In the genomic region with DNA sequence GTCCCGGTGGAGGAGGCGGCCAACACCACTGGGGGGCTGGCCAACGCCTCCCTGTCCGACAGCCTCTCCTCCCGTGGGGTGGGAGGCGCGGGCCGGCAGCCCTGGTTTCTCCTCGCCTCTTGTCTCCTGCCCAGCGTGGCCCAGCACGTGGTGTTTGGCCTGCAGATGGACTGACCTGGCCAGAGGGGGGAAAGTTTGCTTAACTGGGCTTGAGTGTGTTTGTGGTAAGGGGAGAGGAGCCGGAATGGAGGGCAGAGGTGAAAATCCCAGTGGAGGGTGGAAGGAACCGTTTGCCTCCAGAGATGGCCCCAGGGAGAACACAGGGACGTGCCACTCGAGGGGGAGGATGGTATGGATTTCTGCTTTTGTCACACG, we compare ENCODE assay signal across 17 cellular contexts. TPM values are rescaled to one million over a fixed set of nuclear protein-coding genes. Genes with fewer than 3 reads are reported as not detected.
DNase-seq lines count a peak whose midpoint lies in the region; ATAC-seq and TF ChIP-seq lines count a peak whose summit lies in the region.
"Had no signal": no experiment of that assay in that cellular context is flagged by ENCODE, and none has a peak within 500 bp of the region (broad histone marks: within the 10 kb centered on the region; RNA-seq: fewer than 3 reads in every experiment).

No MANE protein-coding gene starts in this region.

- H3K4me1 ChIP-seq in HUES64 (ENCODE audit: insufficient read depth, low read length) (peaks cover 20% of the 10 kb centered on the region), mesenchymal stem cell (ENCODE audit: control insufficient read depth, insufficient read depth, low read depth, low read length) (peaks cover 22% of the 10 kb centered on the region)

- peak overlapping the region; percentile 42 for H2AK5ac ChIP-seq in mesenchymal stem cell (ENCODE audit: low read length, severe bottlenecking)

- H3K27me3 Mint-ChIP-seq in endothelial cell (ENCODE audit: unreplicated experiment), result no peaks in the 10 kb centered on the region
- H3K27me3 Mint-ChIP-seq in progenitor cell of endocrine pancreas, result no peaks in the 10 kb centered on the region

- H3K4me1 Mint-ChIP-seq in endothelial cell (ENCODE audit: unreplicated experiment) (peaks cover 6% of the 10 kb centered on the region), progenitor cell of endocrine pancreas (ENCODE audit: low read depth) (peaks cover 13% of the 10 kb centered on the region)

- peak overlapping the region; percentile 34 for H2BK120ac ChIP-seq in mesenchymal stem cell (ENCODE audit: low read depth, low read length)

- WGBS in HUES64, result 54% methylated on average over 15 of the region's 16 CpGs
- WGBS in mesenchymal stem cell, result 93% methylated on average over 9 of the region's 16 CpGs

- no peaks in the 10 kb centered on the region for H3K79me1 ChIP-seq in mesenchymal stem cell (replicated peaks; ENCODE audit: low read length, poor library complexity, severe bottlenecking)

- H3K27me3 ChIP-seq in HUES64 (ENCODE audit: insufficient read depth, low read length) (no peaks in the 10 kb centered on the region), mesenchymal stem cell (ENCODE audit: control insufficient read depth in 1 of 2, insufficient read depth in 1 of 2, low read length in 2 of 2) (peaks cover 0 to 2% of the 10 kb centered on the region in 2 experiments)

- H3K18ac ChIP-seq in mesenchymal stem cell (ENCODE audit: low read depth in 1 of 2, low read length in 2 of 2), result peak overlapping the region in 1 of 2 experiments; percentile 33

- peak overlapping the region; percentile 78 for H3K9ac ChIP-seq in HUES64 (ENCODE audit: low read depth, low read length)
- H3K9ac ChIP-seq in mesenchymal stem cell (ENCODE audit: low read length), result peak overlapping the region; percentile 29

- no peak overlapping the region for H2BK5ac ChIP-seq in mesenchymal stem cell (ENCODE audit: low read depth, low read length, poor library complexity, severe bottlenecking)

- H3K27ac ChIP-seq in HUES64 (ENCODE audit: low read depth, low read length) (peak overlapping the region; percentile 95), mesenchymal stem cell (ENCODE audit: low read length, poor library complexity, severe bottlenecking) (no peak overlapping the region)
- H3K27ac ChIP-seq: RWPE1 had no signal

- H3K4me3 ChIP-seq in HUES64 (ENCODE audit: low read length) (0 out of 2 replicates have a peak overlapping the region, but pooled peaks have one; percentile 21), mesenchymal stem cell (ENCODE audit: insufficient read depth in 1 of 2, low read depth in 1 of 2, low read length in 2 of 2) (no peak overlapping the region)

- H3K27ac Mint-ChIP-seq in endothelial cell (ENCODE audit: unreplicated experiment), result peak overlapping the region; percentile 80
- peak overlapping the region; percentile 93 for H3K27ac Mint-ChIP-seq in progenitor cell of endocrine pancreas

- H3K4me2 ChIP-seq in mesenchymal stem cell (ENCODE audit: low read length, poor library complexity, severe bottlenecking), result no peak overlapping the region

- no peaks in the 10 kb centered on the region for H3K9me3 ChIP-seq in HUES64 (ENCODE audit: insufficient read depth, low read depth, low read length)
- H3K9me3 ChIP-seq in mesenchymal stem cell (ENCODE audit: control insufficient read depth, low read length), result no peaks in the 10 kb centered on the region

- no peak overlapping the region for H3K14ac ChIP-seq in mesenchymal stem cell (ENCODE audit: low read length in 2 of 2)

- no peak overlapping the region for H2AFZ ChIP-seq in mesenchymal stem cell (ENCODE audit: low read depth, low read length)

- no peak overlapping the region for H3K4ac ChIP-seq in mesenchymal stem cell (ENCODE audit: low read depth in 1 of 2, low read length in 2 of 2)

- no peaks in the 10 kb centered on the region for H3K36me3 Mint-ChIP-seq in endothelial cell (ENCODE audit: low read depth, unreplicated experiment)
- peaks cover 2% of the 10 kb centered on the region for H3K36me3 Mint-ChIP-seq in progenitor cell of endocrine pancreas (ENCODE audit: insufficient read depth)

- H3K36me3 ChIP-seq in HUES64 (ENCODE audit: insufficient read depth, low read length), result no peaks in the 10 kb centered on the region
- H3K36me3 ChIP-seq in mesenchymal stem cell (ENCODE audit: control insufficient read depth in 1 of 2, insufficient read depth in 2 of 2, low read depth in 1 of 2, low read length in 2 of 2), result no peaks in the 10 kb centered on the region

- H2BK12ac ChIP-seq in mesenchymal stem cell (ENCODE audit: low read length in 2 of 2), result no peak overlapping the region

- no peak overlapping the region for H4K8ac ChIP-seq in mesenchymal stem cell (ENCODE audit: low read length)

- H3K9me3 Mint-ChIP-seq in endothelial cell (ENCODE audit: unreplicated experiment) (no peaks in the 10 kb centered on the region), progenitor cell of endocrine pancreas (ENCODE audit: low read depth) (no peaks in the 10 kb centered on the region)

- no peak for TF ChIP-seq CTCF in endothelial cell (IDR thresholded peaks at IDR 0.05; ENCODE audit: unreplicated experiment)
- TF ChIP-seq CTCF in progenitor cell of endocrine pancreas (IDR thresholded peaks at IDR 0.05; ENCODE audit: unreplicated experiment), result no peak

- no peak overlapping the region for H3K23ac ChIP-seq in mesenchymal stem cell (ENCODE audit: low read length in 2 of 2)

- H2BK15ac ChIP-seq in mesenchymal stem cell (ENCODE audit: low read depth, poor library complexity, severe bottlenecking), result no peak overlapping the region

- H3K4me3 Mint-ChIP-seq in endothelial cell (ENCODE audit: unreplicated experiment) (no peak overlapping the region), progenitor cell of endocrine pancreas (ENCODE audit: low read depth) (no peak overlapping the region)

- no peak for ATAC-seq in GM19397 (IDR thresholded peaks at IDR 0.05; ENCODE audit: unreplicated experiment)
- ATAC-seq in HG03139 (IDR thresholded peaks at IDR 0.05; ENCODE audit: unreplicated experiment), result no peak

- DNase-seq in endothelial cell (ENCODE audit: low spot score) (no peak), mesenchymal stem cell (no peak), progenitor cell of endocrine pancreas (ENCODE audit: low spot score, unreplicated experiment) (no peak), HuH-7 (ENCODE audit: low spot score) (no peak), HK-2 (ENCODE audit: unreplicated experiment) (no peak)
- DNase-seq: Calu3; KBM-7; NCI-H1417 treated with DMSO at 0.1 percent for 48 hours; NCI-H1930; NCI-H526 treated with DMSO at 0.1 percent for 48 hours; NK-92 treated with Interleukin-12 subunit alpha and Interleukin-12 subunit beta, amount 100 ng/mL, for 24 hours; OCI-M1 had no signal

- no peak overlapping the region for H4K91ac ChIP-seq in mesenchymal stem cell (ENCODE audit: low read length)

RNA-seq across cellular contexts. Expression of gene NYX, which starts 27.6 kb away (rescaled TPM):
- polyA plus RNA-seq in HUES64 (2013, experiment 1 of 2), result not detected
- polyA plus RNA-seq in HUES64 (2013, experiment 2 of 2), result not detected
- total RNA-seq in endothelial cell (ENCODE audit: unreplicated experiment), result not detected
- polyA plus RNA-seq in mesenchymal stem cell (2013, experiment 1 of 2), result not detected
- not detected for polyA plus RNA-seq in mesenchymal stem cell (2013, experiment 2 of 2)
- not detected in 2 replicates for total RNA-seq in progenitor cell of endocrine pancreas
- total RNA-seq: Calu3, HT-29 had no signal
